Comparison of ENCODE assay signal across 16 cellular contexts in genomic region chr18:57715671-57716070, GRCh38.
"Had no signal": no experiment of that assay in that cellular context is flagged by ENCODE, and none has a peak within 500 bp of the region (broad histone marks: within the 10 kb centered on the region; RNA-seq: fewer than 3 reads in every experiment).

No MANE protein-coding gene starts in this region.

- H3K27me3 Mint-ChIP-seq: activated naive CD8-positive, alpha-beta T cell treated with anti-CD3 and anti-CD28 coated beads for 36 hours; central memory CD8-positive, alpha-beta T cell; stimulated activated naive B cell treated with anti-CD40 and anti-IgM and Interleukin-4, amounts not matched to agents 10 μg/mL and 1 μg/mL and 100 μg/mL, for 72 hours had no signal

- H3K27me3 ChIP-seq: body of pancreas, esophagus muscularis mucosa, transverse colon, vagina had no signal

- DNase-seq: activated CD4-positive, alpha-beta T cell treated with anti-CD3 and anti-CD28 coated beads, Interleukin-2, amount 50 U/mL, for 4 hours; activated naive CD8-positive, alpha-beta T cell treated with anti-CD3 and anti-CD28 coated beads for 36 hours; amygdala; body of pancreas; nephron progenitor cell; occipital lobe; posterior cingulate gyrus; stimulated activated naive B cell treated with anti-CD40 and anti-IgM and Interleukin-4, amounts not matched to agents 10 μg/mL and 1 μg/mL and 100 μg/mL, for 72 hours; transverse colon had no signal

- H3K9me3 ChIP-seq: body of pancreas, esophagus muscularis mucosa, transverse colon, vagina had no signal

- H3K27ac ChIP-seq: coronary artery, esophagus muscularis mucosa, transverse colon, vagina had no signal

- H3K4me3 ChIP-seq: body of pancreas, coronary artery, esophagus muscularis mucosa, lung, transverse colon, vagina had no signal

- ATAC-seq: body of pancreas; left lobe of liver; stimulated activated naive B cell treated with anti-CD40 and anti-IgM and Interleukin-4, amounts not matched to agents 10 μg/mL and 1 μg/mL and 100 μg/mL, for 72 hours had no signal

- H3K4me3 Mint-ChIP-seq: activated naive CD8-positive, alpha-beta T cell treated with anti-CD3 and anti-CD28 coated beads for 36 hours; central memory CD8-positive, alpha-beta T cell; mesothelial cell of epicardium; nephron progenitor cell; stimulated activated naive B cell treated with anti-CD40 and anti-IgM and Interleukin-4, amounts not matched to agents 10 μg/mL and 1 μg/mL and 100 μg/mL, for 72 hours had no signal

- H3K4me1 Mint-ChIP-seq: nephron progenitor cell had no signal

- H3K36me3 ChIP-seq: esophagus muscularis mucosa, transverse colon, vagina had no signal

- H3K27ac Mint-ChIP-seq: activated naive CD8-positive, alpha-beta T cell treated with anti-CD3 and anti-CD28 coated beads for 36 hours; mesothelial cell of epicardium; nephron progenitor cell; stimulated activated naive B cell treated with anti-CD40 and anti-IgM and Interleukin-4, amounts not matched to agents 10 μg/mL and 1 μg/mL and 100 μg/mL, for 72 hours had no signal
